Comparison of ENCODE assay signal across 9 cellular contexts in genomic region chr14:104882325-104882973, GRCh38. TPM values are rescaled to one million over a fixed set of nuclear protein-coding genes. Genes with fewer than 3 reads are reported as not detected.
DNase-seq lines count a peak whose midpoint lies in the region; ATAC-seq, FAIRE-seq and TF ChIP-seq lines count a peak whose summit lies in the region.
"Had no signal": no experiment of that assay in that cellular context is flagged by ENCODE, and none has a peak within 500 bp of the region (broad histone marks: within the 10 kb centered on the region; RNA-seq: fewer than 3 reads in every experiment).

No MANE protein-coding gene starts in this region.

- H3K4me1 Mint-ChIP-seq in activated T-helper 2 cell treated with anti-CD3 and anti-CD28 coated beads, Interferon-gamma antibody, Interleukin-2, Interleukin-4, amounts not matched to agents 10 μg/mL and 5 μg/mL and 100 μg/mL, durations not matched to agents 14 hours and 24 hours and 36 hours (ENCODE audit: low read depth): no peaks in the 10 kb centered on the region

- H3K9me3 ChIP-seq in HEK293 (ENCODE audit: control insufficient read depth, insufficient read depth, low read depth, low read length): no peaks in the 10 kb centered on the region
- H3K9me3 ChIP-seq in SK-N-SH: no peaks in the 10 kb centered on the region
- H3K9me3 ChIP-seq in keratinocyte (ENCODE audit: control insufficient read depth, low read depth, low read length): no peaks in the 10 kb centered on the region

- no peaks in the 10 kb centered on the region for H3K36me3 Mint-ChIP-seq in activated T-helper 2 cell treated with anti-CD3 and anti-CD28 coated beads, Interferon-gamma antibody, Interleukin-2, Interleukin-4, amounts not matched to agents 10 μg/mL and 5 μg/mL and 100 μg/mL, durations not matched to agents 14 hours and 24 hours and 36 hours (ENCODE audit: low read depth)

- H3K79me2 ChIP-seq in SK-N-SH (ENCODE audit: insufficient read depth) (no peaks in the 10 kb centered on the region), keratinocyte (ENCODE audit: control insufficient read depth, insufficient read depth, low read length) (peaks cover 10% of the 10 kb centered on the region)

- 0 out of 2 replicates have a peak, but pooled peaks cover 3% of the 10 kb centered on the region for H4K20me1 ChIP-seq in SK-N-SH (ENCODE audit: insufficient read depth)
- H4K20me1 ChIP-seq in keratinocyte (ENCODE audit: control insufficient read depth, extremely low read depth, insufficient read depth, low read length): peaks cover 4% of the 10 kb centered on the region

- DNase-seq in ACHN: peak; percentile 36
- peak; percentile 55 for DNase-seq in SK-N-SH
- peak; percentile 64 for DNase-seq in keratinocyte (ENCODE audit: low read depth, low spot score)
- DNase-seq in effector CD8-positive, alpha-beta T cell (lab: John Stamatoyannopoulos, UW): no peak
- DNase-seq in sciatic nerve (ENCODE audit: low spot score): no peak
- no peak for DNase-seq in AG08396 (ENCODE audit: low spot score)
- no peak for DNase-seq in activated T-helper 2 cell treated with anti-CD3 and anti-CD28 coated beads, Interferon-gamma antibody, Interleukin-2, Interleukin-4, amounts not matched to agents 10 μg/mL and 5 μg/mL and 100 μg/mL, durations not matched to agents 14 hours and 24 hours and 36 hours (ENCODE audit: low spot score)

- in situ Hi-C loops in ACHN (cut with HindIII; ENCODE audit: low pct_ligation_motif_present, low pct_unique_long_range_greater_than_20kb, low sequenced_read_pairs): no loop called here

- ATAC-seq in sciatic nerve: no peak

- no peaks in the 10 kb centered on the region for H3F3A ChIP-seq in SK-N-SH (replicated peaks; ENCODE audit: insufficient read depth)

- no peaks in the 10 kb centered on the region for H3K27me3 Mint-ChIP-seq in activated T-helper 2 cell treated with anti-CD3 and anti-CD28 coated beads, Interferon-gamma antibody, Interleukin-2, Interleukin-4, amounts not matched to agents 10 μg/mL and 5 μg/mL and 100 μg/mL, durations not matched to agents 14 hours and 24 hours and 36 hours (ENCODE audit: low read depth)

- TF ChIP-seq CTCF in HEK293 (tag by site-specific recombination; IDR thresholded peaks at IDR 0.05) (no peak), SK-N-SH (IDR thresholded peaks at IDR 0.05) (no peak), keratinocyte (optimal IDR thresholded peaks at IDR 0.05 in 1 of 3, IDR thresholded peaks at IDR 0.05 in 1 of 3, conservative IDR thresholded peaks at IDR 0.05 in 1 of 3; ENCODE audit: extremely low read depth in 1 of 3, insufficient read depth in 2 of 3, low read length in 3 of 3) (no peak)

- H3K27me3 ChIP-seq in SK-N-SH (ENCODE audit: insufficient read depth) (no peaks in the 10 kb centered on the region), keratinocyte (ENCODE audit: control insufficient read depth, extremely low read depth, insufficient read depth, low read length) (no peaks in the 10 kb centered on the region)

- no peak overlapping the region for H3K27ac Mint-ChIP-seq in activated T-helper 2 cell treated with anti-CD3 and anti-CD28 coated beads, Interferon-gamma antibody, Interleukin-2, Interleukin-4, amounts not matched to agents 10 μg/mL and 5 μg/mL and 100 μg/mL, durations not matched to agents 14 hours and 24 hours and 36 hours

- H3K36me3 ChIP-seq in HEK293 (ENCODE audit: control insufficient read depth in 2 of 2, insufficient read depth in 1 of 2, low read length in 2 of 2) (peaks cover 0 to 79% of the 10 kb centered on the region in 2 experiments; a peak in 2 of 3 replicates), SK-N-SH (replicated peaks in 1 of 2; ENCODE audit: control insufficient read depth in 1 of 2, insufficient read depth in 2 of 2, low read length in 1 of 2) (peaks cover 0 to 31% of the 10 kb centered on the region in 2 experiments), keratinocyte (ENCODE audit: control insufficient read depth in 2 of 2, extremely low read depth in 1 of 2, insufficient read depth in 2 of 2, low read length in 2 of 2) (peaks cover 30 to 33% of the 10 kb centered on the region in 2 experiments)

- H2AFZ ChIP-seq in SK-N-SH (ENCODE audit: low read depth) (no peak overlapping the region), keratinocyte (ENCODE audit: control insufficient read depth, low read length) (no peak overlapping the region)

- H3K9me2 ChIP-seq in SK-N-SH: no peaks in the 10 kb centered on the region

- WGBS in SK-N-SH (ENCODE audit: low lambda C conversion rate): no CpG with 5 or more reads among the region's 13 CpGs

- POLR2A ChIA-PET in HEK293 (lab: Yijun Ruan, JAX): no interaction called here
- POLR2A ChIA-PET in SK-N-SH (lab: Yijun Ruan, JAX): no interaction called here

- CTCF ChIA-PET in HEK293 (lab: Yijun Ruan, JAX): no interaction called here
- CTCF ChIA-PET in SK-N-SH (lab: Yijun Ruan, JAX): interaction anchor here (2.0 to 2.3 kb wide), 2 partner anchors 13 to 114 kb away, joined by 6 to 14 read pairs; no protein-coding TSS in a partner anchor

- H3K4me1 ChIP-seq in HEK293 (ENCODE audit: control insufficient read depth, insufficient read depth, low read length) (peaks cover 5% of the 10 kb centered on the region; the same call in 1 of the 2 replicates), SK-N-SH (ENCODE audit: control insufficient read depth in 1 of 2, insufficient read depth in 2 of 2, low read depth in 1 of 2, low read length in 1 of 2) (peaks cover 0 to 27% of the 10 kb centered on the region in 2 experiments; a peak in 1 of 4 replicates), keratinocyte (ENCODE audit: control insufficient read depth, extremely low read depth, insufficient read depth, low read length) (peaks cover 6% of the 10 kb centered on the region)

- no peak overlapping the region for H3K9ac ChIP-seq in SK-N-SH
- no peak overlapping the region for H3K9ac ChIP-seq in keratinocyte (ENCODE audit: control insufficient read depth, extremely low read depth, insufficient read depth, low read length)

- dilution Hi-C loops in keratinocyte (cut with MboI; ENCODE audit: extremely low pct_ligation_motif_present, low sequenced_read_pairs): no loop called here

- no peak overlapping the region for H3K4me3 Mint-ChIP-seq in activated T-helper 2 cell treated with anti-CD3 and anti-CD28 coated beads, Interferon-gamma antibody, Interleukin-2, Interleukin-4, amounts not matched to agents 10 μg/mL and 5 μg/mL and 100 μg/mL, durations not matched to agents 14 hours and 24 hours and 36 hours (ENCODE audit: low read depth)

- H3K27ac ChIP-seq in HEK293 (ENCODE audit: extremely low read depth, low read depth, low read length) (no peak overlapping the region), SK-N-SH (ENCODE audit: low read depth in 2 of 2, low read length in 1 of 2) (peak overlapping the region in 1 of 2 experiments; percentile 86; a peak in 2 of 4 replicates), keratinocyte (ENCODE audit: control insufficient read depth, insufficient read depth, low read length) (peak overlapping the region; percentile 20)

- peak; percentile 61 for FAIRE-seq in keratinocyte (lab: Jason Lieb, UNC)

- no peak overlapping the region for H3K4me3 ChIP-seq in HEK293 (ENCODE audit: low read depth, low read length)
- H3K4me3 ChIP-seq in SK-N-SH (ENCODE audit: low read depth in 2 of 2, low read length in 1 of 2): no peak overlapping the region
- no peak overlapping the region for H3K4me3 ChIP-seq in keratinocyte (ENCODE audit: control insufficient read depth in 2 of 3, extremely low read depth in 1 of 3, insufficient read depth in 2 of 3, low read depth in 1 of 3, low read length in 3 of 3)

- no peaks in the 10 kb centered on the region for H3K9me1 ChIP-seq in keratinocyte (ENCODE audit: control insufficient read depth, extremely low read depth, insufficient read depth, low read length)

- TF ChIP-seq RAD21 in SK-N-SH (IDR thresholded peaks at IDR 0.05; ENCODE audit: low read length): no peak

- TF ChIP-seq EP300 in SK-N-SH (IDR thresholded peaks at IDR 0.05; ENCODE audit: borderline replicate concordance in 1 of 2, low read depth in 1 of 2, low read length in 1 of 2): no peak

- intact Hi-C loops in sciatic nerve (cut with DNase I): no loop called here
- intact Hi-C loops in activated T-helper 2 cell treated with anti-CD3 and anti-CD28 coated beads, Interferon-gamma antibody, Interleukin-2, Interleukin-4, amounts not matched to agents 10 μg/mL and 5 μg/mL and 100 μg/mL, durations not matched to agents 14 hours and 24 hours and 36 hours (cut with micrococcal nuclease): no loop called here

- H3K9me3 Mint-ChIP-seq in activated T-helper 2 cell treated with anti-CD3 and anti-CD28 coated beads, Interferon-gamma antibody, Interleukin-2, Interleukin-4, amounts not matched to agents 10 μg/mL and 5 μg/mL and 100 μg/mL, durations not matched to agents 14 hours and 24 hours and 36 hours: no peaks in the 10 kb centered on the region

- H3K4me2 ChIP-seq in SK-N-SH (no peak overlapping the region), keratinocyte (ENCODE audit: control insufficient read depth, extremely low read depth, insufficient read depth, low read depth, low read length) (peak overlapping the region; percentile 45)

RNA-seq across cellular contexts. Expression of gene CEP170B, which starts 17.4 kb away (rescaled TPM):
- polyA plus RNA-seq in SK-N-SH (2012; rRNA removed): 7.7 and 11.0 TPM in 2 replicates
- 3.9 and 5.9 TPM in 2 replicates for polyA plus RNA-seq in SK-N-SH (2012; cell fraction: cytosol; rRNA removed)
- polyA plus RNA-seq in SK-N-SH (2012; cell fraction: nucleus; rRNA removed): 52.8 and 69.2 TPM in 2 replicates
- 8.7 to 15.6 TPM (median 14.9 TPM) in 3 replicates for polyA plus RNA-seq in keratinocyte
- 10.9 TPM for polyA plus RNA-seq in keratinocyte (2011; ENCODE audit: low read depth)
- polyA plus RNA-seq in keratinocyte (2011; cell fraction: cytosol; rRNA removed): 7.2 and 19.4 TPM in 2 replicates
- polyA plus RNA-seq in keratinocyte (2011; cell fraction: nucleus; rRNA removed): 46.1 and 66.7 TPM in 2 replicates
- polyA plus RNA-seq in keratinocyte (2012; ENCODE audit: low replicate concordance): 23.0 and 30.9 TPM in 2 replicates
- 13.7 to 25.4 TPM (median 16.7 TPM) in 3 replicates for polyA minus RNA-seq in keratinocyte
- polyA minus RNA-seq in keratinocyte (2011; cell fraction: cytosol; rRNA and poly(A)+ RNA removed): 53.3 TPM
- 38.9 TPM in 2 replicates for polyA minus RNA-seq in keratinocyte (2011; cell fraction: nucleus; rRNA and poly(A)+ RNA removed)
- total RNA-seq in sciatic nerve: 15.3 TPM
- total RNA-seq in activated T-helper 2 cell treated with anti-CD3 and anti-CD28 coated beads, Interferon-gamma antibody, Interleukin-2, Interleukin-4, amounts not matched to agents 10 μg/mL and 5 μg/mL and 100 μg/mL, durations not matched to agents 14 hours and 24 hours and 36 hours: 8.5 TPM in 2 replicates

RNA-seq across cellular contexts. Expression of gene PLD4, which starts 42.2 kb away (rescaled TPM):
- polyA plus RNA-seq in SK-N-SH (2012; rRNA removed) (0.02 TPM in 2 replicates), keratinocyte (0.01 TPM in 1 of 3 replicates, not detected in the others)
- polyA plus RNA-seq in SK-N-SH (2012; cell fraction: cytosol; rRNA removed): not detected in 2 replicates
- 0.14 and 0.19 TPM in 2 replicates for polyA plus RNA-seq in SK-N-SH (2012; cell fraction: nucleus; rRNA removed)
- not detected for polyA plus RNA-seq in keratinocyte (2011; ENCODE audit: low read depth)
- not detected in 2 replicates for polyA plus RNA-seq in keratinocyte (2011; cell fraction: cytosol; rRNA removed)
- not detected in 2 replicates for polyA plus RNA-seq in keratinocyte (2011; cell fraction: nucleus; rRNA removed)
- polyA plus RNA-seq in keratinocyte (2012; ENCODE audit: low replicate concordance): 0.87 TPM in 1 of 2 replicates, not detected in the other
- 0.07 TPM in 1 of 3 replicates, not detected in the others for polyA minus RNA-seq in keratinocyte
- not detected for polyA minus RNA-seq in keratinocyte (2011; cell fraction: cytosol; rRNA and poly(A)+ RNA removed)
- not detected in 2 replicates for polyA minus RNA-seq in keratinocyte (2011; cell fraction: nucleus; rRNA and poly(A)+ RNA removed)
- 7.0 TPM for total RNA-seq in sciatic nerve
- total RNA-seq in activated T-helper 2 cell treated with anti-CD3 and anti-CD28 coated beads, Interferon-gamma antibody, Interleukin-2, Interleukin-4, amounts not matched to agents 10 μg/mL and 5 μg/mL and 100 μg/mL, durations not matched to agents 14 hours and 24 hours and 36 hours: 0.16 and 0.23 TPM in 2 replicates
- total RNA-seq: myocyte had no signal

Comparison
In these comparisons a context has a peak if more than half of its experiments do, and no peak if none do; other contexts are left out.
1. DNase-seq: peak in ACHN (single experiment), SK-N-SH (single experiment) and keratinocyte (single experiment); none in effector CD8-positive, alpha-beta T cell (single experiment), sciatic nerve (single experiment), AG08396 (single experiment) and activated T-helper 2 cell treated with anti-CD3 and anti-CD28 coated beads, Interferon-gamma antibody, Interleukin-2, Interleukin-4, amounts not matched to agents 10 μg/mL and 5 μg/mL and 100 μg/mL, durations not matched to agents 14 hours and 24 hours and 36 hours (single experiment).